Comparison of ENCODE assay signal across 8 cellular contexts in the genomic region with DNA sequence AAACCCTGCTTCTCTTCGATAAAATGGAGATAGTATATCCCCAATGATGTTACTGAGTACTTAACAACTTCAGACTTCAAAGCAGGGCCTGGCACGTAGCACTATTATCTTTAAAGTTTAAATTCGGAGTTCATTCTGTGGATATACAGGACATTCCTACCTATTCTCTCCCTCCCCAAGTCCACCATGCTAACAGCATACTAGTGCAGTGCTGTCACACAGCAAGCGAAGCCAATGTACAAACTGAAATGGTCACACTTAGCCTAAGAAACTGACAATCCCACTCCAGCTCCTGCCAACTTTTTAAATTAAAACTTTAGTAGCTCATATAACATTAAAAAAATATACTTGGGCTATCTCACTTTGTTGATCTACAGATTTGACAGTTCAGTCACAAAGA. TPM values are rescaled to one million over a fixed set of nuclear protein-coding genes. Genes with fewer than 3 reads are reported as not detected.
DNase-seq lines count a peak whose midpoint lies in the region; ATAC-seq, FAIRE-seq and TF ChIP-seq lines count a peak whose summit lies in the region.

No MANE protein-coding gene starts in this region.

- WGBS in esophagus muscularis mucosa: 72% methylated on average over 4 of the region's 4 CpGs

- peak overlapping the region; percentile 95 for H3K9ac ChIP-seq in ES-I3 (ENCODE audit: low read depth, low read length)
- H3K9ac ChIP-seq in PC-3 (ENCODE audit: low read length): no peak overlapping the region

- BruUV-seq in PC-3 (replicated peaks; lab: Mats Ljungman, UMichigan): no TSS peak

- no peak for FAIRE-seq in urothelium cell line (lab: Jason Lieb, UNC)

- H3K79me2 ChIP-seq in PC-3 (ENCODE audit: low read length): peaks cover 63% of the 10 kb centered on the region

- POLR2A ChIA-PET in PC-3 (lab: Charles Lee; ENCODE audit: unreplicated experiment): no interaction called here

- H4K20me1 ChIP-seq in PC-3 (ENCODE audit: low read length): peaks cover 20% of the 10 kb centered on the region

- H3K9me3 ChIP-seq in ES-I3 (ENCODE audit: control insufficient read depth, insufficient read depth, low read length) (no peaks in the 10 kb centered on the region), PC-3 (ENCODE audit: low read length) (no peaks in the 10 kb centered on the region), esophagus muscularis mucosa (no peaks in the 10 kb centered on the region), gastrocnemius medialis (no peaks in the 10 kb centered on the region)

- peak overlapping the region; percentile 50; the same call in 1 of the 2 replicates for H3K27ac ChIP-seq in PC-3 (ENCODE audit: low read length)
- peak overlapping the region; percentile 93 to 98 (median 97) for H3K27ac ChIP-seq in esophagus muscularis mucosa (replicated peaks in 1 of 4)
- H3K27ac ChIP-seq in gastrocnemius medialis: peak overlapping the region; percentile 90 to 98 (median 97)

- TF ChIP-seq CTCF in PC-3 (conservative IDR thresholded peaks at IDR 0.05; ENCODE audit: low read depth, low read length) (no peak), esophagus muscularis mucosa (IDR thresholded peaks at IDR 0.05) (no peak), gastrocnemius medialis (IDR thresholded peaks at IDR 0.05 in 4 of 5, conservative IDR thresholded peaks at IDR 0.05 in 1 of 5) (no peak)

- H3K36me3 ChIP-seq in ES-I3 (ENCODE audit: insufficient read depth, low read length): peaks cover 6% of the 10 kb centered on the region
- H3K36me3 ChIP-seq in PC-3 (ENCODE audit: low read depth, low read length): peaks cover 12% of the 10 kb centered on the region
- H3K36me3 ChIP-seq in esophagus muscularis mucosa: peaks cover 0 to 8% (median 2%) of the 10 kb centered on the region in 4 donors
- H3K36me3 ChIP-seq in gastrocnemius medialis: peaks cover 0 to 13% of the 10 kb centered on the region in 2 donors

- no peaks in the 10 kb centered on the region for H3K9me2 ChIP-seq in PC-3 (replicated peaks; ENCODE audit: low read length)

- H3K27me3 ChIP-seq in PC-3 (ENCODE audit: low read length) (no peaks in the 10 kb centered on the region), esophagus muscularis mucosa (no peaks in the 10 kb centered on the region), gastrocnemius medialis (no peaks in the 10 kb centered on the region)

- no peak for TF ChIP-seq EP300 in esophagus muscularis mucosa (IDR thresholded peaks at IDR 0.05)

- H3F3A ChIP-seq in PC-3 (ENCODE audit: low read length, unreplicated experiment): no peaks in the 10 kb centered on the region

- H3K4me3 ChIP-seq in PC-3 (ENCODE audit: low read length): peak overlapping the region; percentile 96
- H3K4me3 ChIP-seq in esophagus muscularis mucosa: peak overlapping the region in 2 of 4 donors; percentile 91 to 99
- no peak overlapping the region for H3K4me3 ChIP-seq in gastrocnemius medialis

- H3K4me2 ChIP-seq in PC-3 (ENCODE audit: low read length): peak overlapping the region; percentile 100

- intact Hi-C loops in PC-3 (cut with micrococcal nuclease) (loop anchor here (2.0 to 5.0 kb wide), 4 partner anchors 50 to 383 kb away; partner anchors contain the start of genes DAPP1 and TRMT10A), esophagus muscularis mucosa (cut with DNase I) (loop anchor here (2.0 to 10.0 kb wide), 4 partner anchors 53 to 385 kb away; partner anchors contain the start of genes DAPP1 and LAMTOR3), gastrocnemius medialis (cut with DNase I; ENCODE audit: low total_unique reads) (loop anchor here (2.0 to 10.0 kb wide), 3 partner anchors 315 to 1397 kb away; partner anchors contain the start of genes EIF4E and PPP3CA)

- CTCF ChIA-PET in PC-3 (lab: Charles Lee): no interaction called here

- H3K4me1 ChIP-seq in ES-I3 (ENCODE audit: insufficient read depth, low read length) (peaks cover 11% of the 10 kb centered on the region), PC-3 (ENCODE audit: insufficient read depth, low read length) (peaks cover 37% of the 10 kb centered on the region), esophagus muscularis mucosa (peaks cover 53 to 67% (median 62%) of the 10 kb centered on the region in 4 donors), gastrocnemius medialis (peaks cover 36 to 46% of the 10 kb centered on the region in 2 donors)

- no peak for ATAC-seq in PC-3
- ATAC-seq in gastrocnemius medialis: no peak
- no peak for ATAC-seq in HG03439 (IDR thresholded peaks at IDR 0.05; ENCODE audit: unreplicated experiment)

- no peak for TF ChIP-seq POLR2A in esophagus muscularis mucosa (IDR thresholded peaks at IDR 0.05; ENCODE audit: low read depth)
- TF ChIP-seq POLR2A in gastrocnemius medialis (IDR thresholded peaks at IDR 0.05): no peak

- no peak overlapping the region for H2AFZ ChIP-seq in PC-3 (ENCODE audit: low read length)

- in situ Hi-C loops in gastrocnemius medialis (cut with MboI; ENCODE audit: low sequenced_read_pairs in 4 of 4): loop anchor here (5.0 to 25.0 kb wide), 3 partner anchors 53 to 385 kb away; partner anchors contain the start of genes TRMT10A (in 3 of the 4), LAMTOR3 (in 1 of the 4) and MTTP (in 1 of the 4)

- DNase-seq in PC-3 (no peak), esophagus muscularis mucosa (ENCODE audit: extremely low spot score) (no peak), gastrocnemius medialis (no peak), hepatic stellate cell (ENCODE audit: low spot score) (no peak), urothelium cell line (ENCODE audit: low spot score) (no peak)
- DNase-seq in activated T-cell treated with anti-CD3 and anti-CD28 coated beads, Interleukin-2, amount 50 U/mL, for 48 hours: no peak

RNA-seq across cellular contexts. Expression of gene DNAJB14, which starts 1.2 kb away (rescaled TPM):
- total RNA-seq in PC-3 (2014; rRNA removed) (8.8 and 18.9 TPM in 2 replicates), esophagus muscularis mucosa (10 to 100 TPM; 21.2 to 40.0 (median 33.6) TPM), gastrocnemius medialis (10 to 100 TPM; 14.2 to 26.9 (median 15.2) TPM)

RNA-seq across cellular contexts. Expression of gene H2AZ1, which starts 2.5 kb away (rescaled TPM):
- total RNA-seq in PC-3 (2014; rRNA removed): 384 and 433 TPM in 2 replicates
- total RNA-seq in esophagus muscularis mucosa: 100 to 1,000 TPM; 173 to 247 (median 195) TPM
- 100 to 1,000 TPM; 176 to 316 (median 193) TPM for total RNA-seq in gastrocnemius medialis

RNA-seq across cellular contexts. Expression of gene LAMTOR3, which starts 53.4 kb away (rescaled TPM):
- 13.5 and 14.0 TPM in 2 replicates for total RNA-seq in PC-3 (2014; rRNA removed)
- 10 to 100 TPM; 22.6 to 50.3 (median 44.5) TPM for total RNA-seq in esophagus muscularis mucosa
- 10 to 100 TPM; 20.8 to 31.1 (median 28.9) TPM for total RNA-seq in gastrocnemius medialis
